In the genomic region with DNA sequence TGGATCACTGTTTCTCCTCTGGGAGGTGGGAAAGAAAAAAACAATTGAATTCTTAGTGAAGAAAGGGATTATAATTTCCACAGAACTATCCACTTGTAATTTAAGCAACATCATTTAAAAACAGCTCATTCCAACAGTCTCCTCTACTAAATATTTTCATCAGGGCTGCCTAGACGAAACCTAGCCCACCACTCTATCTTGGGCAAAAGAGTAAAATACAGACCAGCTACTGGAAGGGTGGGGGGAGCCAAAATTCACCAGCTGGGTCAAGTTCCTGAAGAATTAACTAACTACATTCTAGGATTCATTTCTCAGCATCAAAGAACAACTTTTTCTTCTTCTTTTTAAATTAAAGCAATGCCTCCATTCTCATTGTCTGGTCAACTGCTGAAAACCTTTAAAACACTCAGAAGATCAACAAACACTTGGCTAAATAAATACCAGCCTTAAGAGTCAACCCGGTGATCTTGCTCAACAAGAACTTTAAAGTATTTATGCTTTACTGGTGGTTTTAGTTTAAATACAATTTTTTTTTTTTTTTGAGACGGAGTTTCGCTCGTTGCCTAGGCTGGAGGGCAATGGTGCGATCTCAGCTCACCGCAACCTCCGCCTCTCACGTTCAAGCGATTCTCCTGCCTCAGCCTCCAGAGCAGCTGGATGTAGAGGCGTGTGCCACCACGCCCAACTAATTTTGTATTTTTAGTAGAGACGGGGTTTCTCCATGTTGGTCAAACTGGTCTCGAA, we compare ENCODE assay signal across 14 cellular contexts. TPM values are rescaled to one million over a fixed set of nuclear protein-coding genes. Genes with fewer than 3 reads are reported as not detected.
DNase-seq lines count a peak whose midpoint lies in the region; ATAC-seq and TF ChIP-seq lines count a peak whose summit lies in the region.
"Had no signal": no experiment of that assay in that cellular context is flagged by ENCODE, and none has a peak within 500 bp of the region (broad histone marks: within the 10 kb centered on the region; RNA-seq: fewer than 3 reads in every experiment).

No MANE protein-coding gene starts in this region.

- ATAC-seq in GM19467 (IDR thresholded peaks at IDR 0.05; ENCODE audit: unreplicated experiment): no peak
- ATAC-seq: psoas muscle had no signal

- no peak for TF ChIP-seq CTCF in LNCaP clone FGC (IDR thresholded peaks at IDR 0.05; ENCODE audit: control insufficient read depth, extremely low read depth, insufficient read depth)
- TF ChIP-seq CTCF in PC-9 (conservative IDR thresholded peaks at IDR 0.05): no peak

- BruUV-seq in PC-9 (replicated peaks; lab: Mats Ljungman, UMichigan): no TSS peak

- peaks cover 20% of the 10 kb centered on the region for H3F3A ChIP-seq in PC-9 (ENCODE audit: insufficient read depth, low read depth)

- peak; percentile 31 for DNase-seq in Caki2 (ENCODE audit: low read depth)
- peak; percentile 81 for DNase-seq in LNCaP clone FGC (ENCODE audit: low read depth)
- no peak for DNase-seq in epithelial cell of prostate (ENCODE audit: low read depth, low spot score)
- peak; percentile 68 for DNase-seq in non-pigmented ciliary epithelial cell (ENCODE audit: low read depth)
- no peak for DNase-seq in PC-9
- no peak for DNase-seq in mucosa of gallbladder (ENCODE audit: low spot score)
- DNase-seq: activated naive CD8-positive, alpha-beta T cell treated with anti-CD3 and anti-CD28 coated beads, Interleukin-2, amount 10 ng/mL, durations not matched to agents 7 days and 5 days; KBM-7; kidney glomerular epithelial cell; NCI-H510A; psoas muscle; Right ventricle myocardium superior; transverse colon had no signal

- H3K4me2 ChIP-seq in PC-9: no peak overlapping the region

- peaks cover 99% of the 10 kb centered on the region for H3K79me2 ChIP-seq in PC-9 (ENCODE audit: low read depth)

- POLR2A ChIA-PET in PC-9 (lab: Charles Lee; ENCODE audit: unreplicated experiment): no interaction called here

- no peaks in the 10 kb centered on the region for H3K27me3 ChIP-seq in PC-9 (ENCODE audit: insufficient read depth, low read depth)
- H3K27me3 ChIP-seq: transverse colon had no signal

- peaks cover 11% of the 10 kb centered on the region for H3K4me1 ChIP-seq in PC-9 (replicated peaks; ENCODE audit: insufficient read depth)

- H3K9me3 ChIP-seq in PC-9 (ENCODE audit: insufficient read depth, low read depth): no peaks in the 10 kb centered on the region
- H3K9me3 ChIP-seq: psoas muscle, transverse colon had no signal

- in situ Hi-C loops in Caki2 (cut with HindIII; ENCODE audit: low pct_unique_long_range_greater_than_20kb, low sequenced_read_pairs): no loop called here

- H2AFZ ChIP-seq in PC-9: no peak overlapping the region

- peak overlapping the region; percentile 76 for H3K27ac ChIP-seq in epithelial cell of prostate
- H3K27ac ChIP-seq in PC-9: no peak overlapping the region
- H3K27ac ChIP-seq: psoas muscle, transverse colon had no signal

- H3K36me3 ChIP-seq in PC-9 (ENCODE audit: low read depth): peaks cover 38% of the 10 kb centered on the region

- CTCF ChIA-PET in PC-9 (lab: Charles Lee): interaction anchor here (0.6 kb wide), 1 partner anchor 24 kb away, joined by 5 read pairs; no protein-coding TSS in a partner anchor

- H3K4me3 ChIP-seq in LNCaP clone FGC (ENCODE audit: low read depth, low read length): peak overlapping the region; percentile 24
- no peak overlapping the region for H3K4me3 ChIP-seq in PC-9
- H3K4me3 ChIP-seq: transverse colon had no signal

- intact Hi-C loops in PC-9 (cut with micrococcal nuclease; ENCODE audit: unreplicated experiment): no loop called here

- H3K9me2 ChIP-seq in PC-9 (ENCODE audit: insufficient read depth): no peaks in the 10 kb centered on the region

- H4K20me1 ChIP-seq in PC-9 (ENCODE audit: insufficient read depth): peaks cover 86% of the 10 kb centered on the region

RNA-seq across cellular contexts. Expression of gene KANSL1, which starts 25.2 kb away (rescaled TPM):
- total RNA-seq in Caki2 (2014; rRNA removed; shearing (Covaris generic); ENCODE audit: low replicate concordance): 32.8 and 35.6 TPM in 2 replicates
- total RNA-seq in PC-9 (2021): 42.6 and 52.5 TPM in 2 replicates
- 88.1 TPM for total RNA-seq in mucosa of gallbladder

Comparison
In these comparisons a context has a peak if more than half of its experiments do, and no peak if none do; other contexts are left out.
1. DNase-seq: peak in Caki2 (single experiment), LNCaP clone FGC (single experiment) and non-pigmented ciliary epithelial cell (single experiment); none in epithelial cell of prostate (single experiment), PC-9 (0 of 2) and mucosa of gallbladder (single experiment).